Comparison of ENCODE assay signal across 28 cellular contexts in the genomic region with DNA sequence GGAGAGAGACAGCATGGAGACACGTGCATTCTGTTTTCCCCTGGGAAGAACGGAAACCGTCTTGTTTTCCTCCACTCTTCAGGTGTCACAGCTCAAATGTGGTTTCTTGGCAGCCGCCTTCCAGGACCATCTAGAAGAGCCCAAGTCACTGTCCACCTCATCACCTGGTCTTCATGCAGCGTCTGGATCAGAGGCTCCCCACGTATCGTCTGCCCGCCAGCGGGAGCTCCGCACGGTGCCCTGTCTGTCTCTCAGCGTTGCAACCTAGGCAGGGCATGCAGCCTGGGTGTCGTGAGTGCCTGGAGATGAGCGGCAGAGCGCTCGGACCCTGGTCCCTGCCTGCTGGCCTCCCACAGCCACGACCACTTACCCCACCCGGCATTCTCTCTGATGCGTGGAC.
"Had no signal": no experiment of that assay in that cellular context is flagged by ENCODE, and none has a peak within 500 bp of the region (broad histone marks: within the 10 kb centered on the region; RNA-seq: fewer than 3 reads in every experiment).

No MANE protein-coding gene starts in this region.

- DNase-seq: stimulated activated CD4-positive, alpha-beta T cell treated with anti-CD3 and anti-CD28 coated beads, Interleukin-2, amount 100 ng/mL, for 48 hours; stimulated activated CD4-positive, alpha-beta T cell treated with anti-CD3 and anti-CD28 coated beads, Interleukin-4, amount 100 ng/mL, for 1 hour; stimulated activated CD4-positive, alpha-beta T cell treated with anti-CD3 and anti-CD28 coated beads, Interleukin-4, amount 100 ng/mL, for 24 hours; stimulated activated CD8-positive, alpha-beta memory T cell treated with anti-CD3 and anti-CD28 coated beads, Interleukin-4, amount 100 ng/mL, for 48 hours; stimulated activated naive B cell treated with anti-CD40 and anti-IgM and Interleukin-4, amounts not matched to agents 10 μg/mL and 1 μg/mL and 100 μg/mL, for 72 hours; stimulated activated naive CD4-positive, alpha-beta T cell; stimulated activated naive CD4-positive, alpha-beta T cell treated with Interleukin-2 at 50 U/mL for 16 hours; stimulated activated naive CD8-positive, alpha-beta T cell treated with anti-CD3 and anti-CD28 coated beads, Interleukin-15, amount 100 ng/mL, for 72 hours; stimulated activated naive CD8-positive, alpha-beta T cell treated with anti-CD3 and anti-CD28 coated beads, Interleukin-15, Interleukin-2, amounts not matched to agents 100 U/mL and 50 U/mL, for 24 hours; stomach; substantia nigra; testis; thyroid gland; tibial artery; transverse colon; trophoblast cell; upper lobe of right lung; uterus had no signal

- H3K9me3 Mint-ChIP-seq: stimulated activated effector memory CD8-positive, alpha-beta T cell treated with anti-CD3 and anti-CD28 coated beads, Interleukin-12 subunit alpha, Interleukin-12 subunit beta, amount 100 ng/mL, for 72 hours; stimulated activated memory B cell treated with anti-CD40 and anti-IgM and Interleukin-4, amounts not matched to agents 10 μg/mL and 1 μg/mL and 100 μg/mL, for 72 hours; stimulated activated naive B cell treated with anti-CD40 and anti-IgM and Interleukin-4, amounts not matched to agents 10 μg/mL and 1 μg/mL and 100 μg/mL, for 72 hours; stimulated activated naive CD8-positive, alpha-beta T cell treated with anti-CD3 and anti-CD28 coated beads, Interleukin-15, amount 100 ng/mL, for 72 hours; stimulated activated naive CD8-positive, alpha-beta T cell treated with anti-CD3 and anti-CD28 coated beads, Interleukin-15, Interleukin-2, amounts not matched to agents 100 ng/mL and 50 ng/mL, for 24 hours; type B pancreatic cell had no signal

- H3K4me1 ChIP-seq: suprapubic skin, testis, tibial artery, tibial nerve, transverse colon, upper lobe of left lung, upper lobe of right lung, uterus, vagina had no signal

- H3K4me1 Mint-ChIP-seq: stimulated activated effector memory CD8-positive, alpha-beta T cell treated with anti-CD3 and anti-CD28 coated beads, Interleukin-12 subunit alpha, Interleukin-12 subunit beta, amount 100 ng/mL, for 72 hours; stimulated activated memory B cell treated with anti-CD40 and anti-IgM and Interleukin-4, amounts not matched to agents 10 μg/mL and 1 μg/mL and 100 μg/mL, for 72 hours; stimulated activated naive B cell treated with anti-CD40 and anti-IgM and Interleukin-4, amounts not matched to agents 10 μg/mL and 1 μg/mL and 100 μg/mL, for 72 hours; stimulated activated naive CD8-positive, alpha-beta T cell treated with anti-CD3 and anti-CD28 coated beads, Interleukin-15, amount 100 ng/mL, for 72 hours had no signal

- H3K27ac ChIP-seq: stomach, suprapubic skin, testis, thoracic aorta, thyroid gland, tibial artery, tibial nerve, transverse colon, upper lobe of left lung, upper lobe of right lung, uterus, vagina had no signal

- FAIRE-seq: urothelium cell line had no signal

- H3K36me3 ChIP-seq: stomach, suprapubic skin, thoracic aorta, thyroid gland, tibial artery, tibial nerve, transverse colon, upper lobe of left lung, upper lobe of right lung, uterus, vagina had no signal

- H3K27ac Mint-ChIP-seq: stimulated activated effector memory CD8-positive, alpha-beta T cell treated with anti-CD3 and anti-CD28 coated beads, Interleukin-12 subunit alpha, Interleukin-12 subunit beta, amount 100 ng/mL, for 72 hours; stimulated activated memory B cell treated with anti-CD40 and anti-IgM and Interleukin-4, amounts not matched to agents 10 μg/mL and 1 μg/mL and 100 μg/mL, for 72 hours; stimulated activated naive B cell treated with anti-CD40 and anti-IgM and Interleukin-4, amounts not matched to agents 10 μg/mL and 1 μg/mL and 100 μg/mL, for 72 hours; stimulated activated naive CD8-positive, alpha-beta T cell treated with anti-CD3 and anti-CD28 coated beads, Interleukin-15, amount 100 ng/mL, for 72 hours; stimulated activated naive CD8-positive, alpha-beta T cell treated with anti-CD3 and anti-CD28 coated beads, Interleukin-15, Interleukin-2, amounts not matched to agents 100 ng/mL and 50 ng/mL, for 24 hours; type B pancreatic cell had no signal

- H3K4me3 Mint-ChIP-seq: stimulated activated effector memory CD8-positive, alpha-beta T cell treated with anti-CD3 and anti-CD28 coated beads, Interleukin-12 subunit alpha, Interleukin-12 subunit beta, amount 100 ng/mL, for 72 hours; stimulated activated memory B cell treated with anti-CD40 and anti-IgM and Interleukin-4, amounts not matched to agents 10 μg/mL and 1 μg/mL and 100 μg/mL, for 72 hours; stimulated activated naive B cell treated with anti-CD40 and anti-IgM and Interleukin-4, amounts not matched to agents 10 μg/mL and 1 μg/mL and 100 μg/mL, for 72 hours; stimulated activated naive CD8-positive, alpha-beta T cell treated with anti-CD3 and anti-CD28 coated beads, Interleukin-15, amount 100 ng/mL, for 72 hours; stimulated activated naive CD8-positive, alpha-beta T cell treated with anti-CD3 and anti-CD28 coated beads, Interleukin-15, Interleukin-2, amounts not matched to agents 100 ng/mL and 50 ng/mL, for 24 hours; type B pancreatic cell had no signal

- H3K27me3 Mint-ChIP-seq: stimulated activated memory B cell treated with anti-CD40 and anti-IgM and Interleukin-4, amounts not matched to agents 10 μg/mL and 1 μg/mL and 100 μg/mL, for 72 hours; stimulated activated naive B cell treated with anti-CD40 and anti-IgM and Interleukin-4, amounts not matched to agents 10 μg/mL and 1 μg/mL and 100 μg/mL, for 72 hours; stimulated activated naive CD8-positive, alpha-beta T cell treated with anti-CD3 and anti-CD28 coated beads, Interleukin-15, amount 100 ng/mL, for 72 hours; stimulated activated naive CD8-positive, alpha-beta T cell treated with anti-CD3 and anti-CD28 coated beads, Interleukin-15, Interleukin-2, amounts not matched to agents 100 ng/mL and 50 ng/mL, for 24 hours; type B pancreatic cell had no signal

- H3K27me3 ChIP-seq: suprapubic skin, testis, thyroid gland, tibial nerve, transverse colon, upper lobe of left lung, upper lobe of right lung, uterus, vagina had no signal

- H3K4me3 ChIP-seq: stomach, suprapubic skin, testis, thoracic aorta, thyroid gland, tibial artery, tibial nerve, transverse colon, upper lobe of left lung, upper lobe of right lung, uterus, vagina had no signal

- H3K9me3 ChIP-seq: stomach, suprapubic skin, testis, thoracic aorta, thyroid gland, tibial artery, transverse colon, upper lobe of left lung, upper lobe of right lung, uterus, vagina had no signal

- H3K36me3 Mint-ChIP-seq: stimulated activated effector memory CD8-positive, alpha-beta T cell treated with anti-CD3 and anti-CD28 coated beads, Interleukin-12 subunit alpha, Interleukin-12 subunit beta, amount 100 ng/mL, for 72 hours; stimulated activated memory B cell treated with anti-CD40 and anti-IgM and Interleukin-4, amounts not matched to agents 10 μg/mL and 1 μg/mL and 100 μg/mL, for 72 hours; stimulated activated naive B cell treated with anti-CD40 and anti-IgM and Interleukin-4, amounts not matched to agents 10 μg/mL and 1 μg/mL and 100 μg/mL, for 72 hours; type B pancreatic cell had no signal
